ENCODE assay signal across 12 cellular contexts in genomic region chr2:217964658-217965161, GRCh38. TPM values are rescaled to one million over a fixed set of nuclear protein-coding genes. Genes with fewer than 3 reads are reported as not detected.
DNase-seq lines count a peak whose midpoint lies in the region; ATAC-seq, FAIRE-seq and TF ChIP-seq lines count a peak whose summit lies in the region.
"Had no signal": no experiment of that assay in that cellular context is flagged by ENCODE, and none has a peak within 500 bp of the region (broad histone marks: within the 10 kb centered on the region; RNA-seq: fewer than 3 reads in every experiment).

No MANE protein-coding gene starts in this region.

- H3K4me1 Mint-ChIP-seq in activated CD4-positive, alpha-beta memory T cell treated with anti-CD3 and anti-CD28 coated beads for 36 hours (ENCODE audit: low read depth), result no peaks in the 10 kb centered on the region
- H3K4me1 Mint-ChIP-seq: memory B cell had no signal

- H3K4me3 Mint-ChIP-seq in activated CD4-positive, alpha-beta memory T cell treated with anti-CD3 and anti-CD28 coated beads for 36 hours, result no peak overlapping the region
- H3K4me3 Mint-ChIP-seq: memory B cell had no signal

- no peak overlapping the region for H3K27ac Mint-ChIP-seq in activated CD4-positive, alpha-beta memory T cell treated with anti-CD3 and anti-CD28 coated beads for 36 hours
- H3K27ac Mint-ChIP-seq: memory B cell had no signal

- FAIRE-seq in bronchial epithelial cell (lab: Jason Lieb, UNC), result peak; percentile 28

- H3K9me3 ChIP-seq in HEK293 (ENCODE audit: control insufficient read depth, insufficient read depth, low read depth, low read length) (no peaks in the 10 kb centered on the region), psoas muscle (no peaks in the 10 kb centered on the region)

- DNase-seq in bronchial epithelial cell (ENCODE audit: low read depth), result no peak
- DNase-seq in kidney glomerular epithelial cell (lab: John Stamatoyannopoulos, UW), result peak; percentile 88
- DNase-seq in psoas muscle, result no peak
- DNase-seq in GM10266 (ENCODE audit: extremely low spot score), result no peak
- no peak for DNase-seq in stimulated activated CD4-positive, alpha-beta T cell treated with anti-CD3 and anti-CD28 coated beads, Interleukin-4, amount 100 ng/mL, for 1 hour
- no peak for DNase-seq in activated CD4-positive, alpha-beta memory T cell treated with anti-CD3 and anti-CD28 coated beads for 36 hours
- no peak for DNase-seq in NCI-H345 treated with DMSO at 0.1 percent for 48 hours (lab: John Stamatoyannopoulos, UW; ENCODE audit: unreplicated experiment)
- DNase-seq: activated CD8-positive, alpha-beta memory T cell treated with anti-CD3 and anti-CD28 coated beads, Interleukin-2, amount 50 U/mL, for 4 hours; NCI-H1092 treated with DMSO at 0.1 percent for 48 hours had no signal

- CTCF ChIA-PET in HEK293 (lab: Yijun Ruan, JAX), result interaction anchor here (0.7 to 1.2 kb wide), 3 partner anchors 29 to 334 kb away, joined by 3 to 4 read pairs (median 4); no protein-coding TSS in a partner anchor
- CTCF ChIA-PET in activated CD4-positive, alpha-beta memory T cell treated with anti-CD3 and anti-CD28 coated beads for 36 hours (lab: Charles Lee), result interaction anchor here (0.6 kb wide), 1 partner anchor 167 kb away, joined by 4 read pairs; no protein-coding TSS in a partner anchor

- peaks cover 9% of the 10 kb centered on the region for H3K27me3 Mint-ChIP-seq in activated CD4-positive, alpha-beta memory T cell treated with anti-CD3 and anti-CD28 coated beads for 36 hours

- no peaks in the 10 kb centered on the region for H3K9me3 Mint-ChIP-seq in activated CD4-positive, alpha-beta memory T cell treated with anti-CD3 and anti-CD28 coated beads for 36 hours
- H3K9me3 Mint-ChIP-seq: memory B cell had no signal

- ATAC-seq in psoas muscle, result peak; percentile 81 to 91 (median 82)

- POLR2A ChIA-PET in HEK293 (lab: Yijun Ruan, JAX), result no interaction called here
- POLR2A ChIA-PET in activated CD4-positive, alpha-beta memory T cell treated with anti-CD3 and anti-CD28 coated beads for 36 hours (lab: Charles Lee), result no interaction called here

- H3K36me3 ChIP-seq in HEK293 (ENCODE audit: control insufficient read depth in 2 of 2, insufficient read depth in 1 of 2, low read length in 2 of 2) (no peaks in the 10 kb centered on the region), bronchial epithelial cell (ENCODE audit: control insufficient read depth, insufficient read depth, low read length) (no peaks in the 10 kb centered on the region), psoas muscle (ENCODE audit: insufficient read depth in 1 of 2, low read depth in 1 of 2) (no peaks in the 10 kb centered on the region)

- H3K4me1 ChIP-seq in HEK293 (ENCODE audit: control insufficient read depth, insufficient read depth, low read length) (no peaks in the 10 kb centered on the region), psoas muscle (peaks cover 26% of the 10 kb centered on the region)

- no peaks in the 10 kb centered on the region for H3K36me3 Mint-ChIP-seq in activated CD4-positive, alpha-beta memory T cell treated with anti-CD3 and anti-CD28 coated beads for 36 hours
- H3K36me3 Mint-ChIP-seq: memory B cell had no signal

- no peaks in the 10 kb centered on the region for H3K27me3 ChIP-seq in bronchial epithelial cell (ENCODE audit: control insufficient read depth, insufficient read depth, low read length)
- H3K27me3 ChIP-seq in psoas muscle (ENCODE audit: insufficient read depth in 3 of 3, low read length in 2 of 3), result no peaks in the 10 kb centered on the region

- no peak for TF ChIP-seq CTCF in HEK293 (tag by site-specific recombination; IDR thresholded peaks at IDR 0.05)
- TF ChIP-seq CTCF in bronchial epithelial cell (IDR thresholded peaks at IDR 0.05; ENCODE audit: insufficient read depth, low read length, severe bottlenecking), result peak; percentile 13
- TF ChIP-seq CTCF in psoas muscle (IDR thresholded peaks at IDR 0.05), result no peak
- TF ChIP-seq CTCF in GM10266 (IDR thresholded peaks at IDR 0.05; ENCODE audit: control insufficient read depth, insufficient read depth, low read depth, missing control alignments), result no peak

- 37 to 45% (median 43%) methylated on average over 14 of the region's 14 CpGs for WGBS in psoas muscle, 3 donors

- H3K27ac ChIP-seq in HEK293 (ENCODE audit: extremely low read depth, low read depth, low read length) (no peak overlapping the region), psoas muscle (peak overlapping the region; percentile 79)

- H3K4me3 ChIP-seq in HEK293 (ENCODE audit: low read depth, low read length) (no peak overlapping the region), bronchial epithelial cell (ENCODE audit: low read depth, low read length) (no peak overlapping the region), psoas muscle (peak overlapping the region; percentile 4)

- intact Hi-C loops in psoas muscle (cut with DNase I), result no loop called here
- intact Hi-C loops in activated CD4-positive, alpha-beta memory T cell treated with anti-CD3 and anti-CD28 coated beads for 36 hours (cut with micrococcal nuclease), result no loop called here

TF ChIP-seq in HEK293, 187 proteins besides CTCF, POLR2A, EP300 and RAD21:
- TF ChIP-seq ZNF626 (tag by site-specific recombination; IDR thresholded peaks at IDR 0.05) (no peak), KLF9 (tag by site-specific recombination; IDR thresholded peaks at IDR 0.05; ENCODE audit: low read depth) (no peak), ZNF624 (tag by site-specific recombination; IDR thresholded peaks at IDR 0.05) (no peak), ZIC2 (tag by site-specific recombination; IDR thresholded peaks at IDR 0.05) (peak; percentile 86), ZNF114 (tag by site-specific recombination; IDR thresholded peaks at IDR 0.05) (no peak), ZNF16 (tag by site-specific recombination; IDR thresholded peaks at IDR 0.05; ENCODE audit: low read depth) (no peak), ZNF623 (tag by site-specific recombination; IDR thresholded peaks at IDR 0.05) (no peak), ZNF561 (tag by site-specific recombination; IDR thresholded peaks at IDR 0.05; ENCODE audit: borderline replicate concordance) (no peak), AEBP2 (tag by site-specific recombination; IDR thresholded peaks at IDR 0.05; ENCODE audit: borderline replicate concordance) (no peak), ZNF366 (tag by site-specific recombination; conservative IDR thresholded peaks at IDR 0.05) (no peak), BCL6B (tag by site-specific recombination; IDR thresholded peaks at IDR 0.05) (no peak), ZNF10 (tag by site-specific recombination; IDR thresholded peaks at IDR 0.05) (no peak), GLIS1 (tag by site-specific recombination; IDR thresholded peaks at IDR 0.05) (0 out of 2 replicates have a peak, but pooled peaks have one; percentile 31)

RNA-seq across cellular contexts. Expression of gene TNS1, which starts 38.1 kb away (rescaled TPM):
- total RNA-seq in bronchial epithelial cell, result 1.6 and 2.0 TPM in 2 replicates
- 100 to 1,000 TPM; 231 to 742 (median 415) TPM for total RNA-seq in psoas muscle
- 100 to 1,000 TPM in 2 of 3 donors, 10 to 100 TPM in 1; 73.4 to 276 (median 155) TPM for polyA plus RNA-seq in psoas muscle
- total RNA-seq in activated CD4-positive, alpha-beta memory T cell treated with anti-CD3 and anti-CD28 coated beads for 36 hours, result under 1 TPM; 0.92 to 0.97 TPM
- total RNA-seq: G401 had no signal

Comparison
In these comparisons a context has a peak if more than half of its experiments do, and no peak if none do; other contexts are left out.
1. RNA of gene TNS1, which starts 38.1 kb away (total RNA-seq): 231 to 742 TPM in psoas muscle; 1.6 to 2.0 TPM in bronchial epithelial cell and 0.92 to 0.97 TPM in activated CD4-positive, alpha-beta memory T cell treated with anti-CD3 and anti-CD28 coated beads for 36 hours; every median in the first group is over 10 times any median in the second.